21 cellular contexts compared by ENCODE assay signal in the genomic region with DNA sequence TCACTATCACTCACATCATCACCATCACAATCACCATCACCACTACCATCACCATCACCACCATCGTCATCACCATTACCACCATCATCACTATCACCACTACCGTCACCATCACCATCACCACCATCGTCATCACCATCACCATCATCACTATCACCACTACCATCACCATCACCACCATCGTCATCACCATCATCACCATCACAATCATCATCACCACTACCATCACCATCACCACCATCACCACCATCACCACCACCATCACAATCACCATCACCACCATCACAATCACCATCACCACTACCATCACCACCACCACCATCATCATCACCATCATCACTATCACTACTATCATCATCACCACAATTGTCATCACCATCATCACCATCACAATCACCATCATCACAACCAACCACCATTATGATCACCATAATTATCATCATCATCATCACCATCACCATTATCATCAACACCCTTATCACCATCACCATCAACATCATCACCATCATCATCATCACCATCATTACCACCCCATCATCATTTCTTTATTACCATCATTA.
"Had no signal": no experiment of that assay in that cellular context is flagged by ENCODE, and none has a peak within 500 bp of the region (broad histone marks: within the 10 kb centered on the region; RNA-seq: fewer than 3 reads in every experiment).

No MANE protein-coding gene starts in this region.

- H3K9ac ChIP-seq: SK-N-SH had no signal

- H3K27me3 ChIP-seq: adrenal gland, breast epithelium, Peyer's patch, SJCRH30 had no signal

- DNase-seq: activated CD4-positive, alpha-beta T cell treated with anti-CD3 and anti-CD28 coated beads for 4 hours; activated CD8-positive, alpha-beta memory T cell treated with anti-CD3 and anti-CD28 coated beads, Interleukin-2, amount 50 U/mL, for 4 hours; activated CD8-positive, alpha-beta T cell treated with anti-CD3 and anti-CD28 coated beads for 36 hours; activated naive CD4-positive, alpha-beta T cell treated with anti-CD3 and anti-CD28 coated beads, Interleukin-2, amount 50 U/mL, for 16 hours; activated naive CD8-positive, alpha-beta T cell treated with anti-CD3 and anti-CD28 coated beads, Interleukin-2, amount 10 ng/mL, durations not matched to agents 7 days and 5 days; activated T-cell treated with anti-CD3 and anti-CD28 coated beads, Interleukin-2, amount 50 U/mL, for 72 hours; adrenal gland; anterior cingulate cortex; NCI-H1048; NCI-H146; NCI-H187 treated with DMSO at 0.1 percent for 48 hours; NCI-H2081 treated with DMSO at 0.1 percent for 48 hours; NCI-H446; NCI-H524; Peyer's patch; Right ventricle myocardium superior; SJCRH30; SK-N-SH had no signal

- H3K4me3 ChIP-seq: adrenal gland, breast epithelium, Peyer's patch, SJCRH30 had no signal

- H3K4me2 ChIP-seq: SK-N-SH had no signal

- H3K4me1 ChIP-seq: adrenal gland, breast epithelium, Peyer's patch, SJCRH30 had no signal

- ATAC-seq: activated CD4-positive, CD25-positive, alpha-beta regulatory T cell treated with anti-CD3 and anti-CD28 coated beads, Interleukin-2, amount 50 U/mL, for 24 hours; activated CD8-positive, alpha-beta T cell treated with anti-CD3 and anti-CD28 coated beads for 36 hours; activated T-cell treated with anti-CD3 and anti-CD28 coated beads, Interleukin-2, amount 50 U/mL, for 72 hours had no signal

- H3K27ac ChIP-seq: adrenal gland, breast epithelium, Peyer's patch, RWPE1, SJCRH30 had no signal

- H3K9me3 ChIP-seq: adrenal gland, breast epithelium, Peyer's patch, SJCRH30, SK-N-SH had no signal

- H3K36me3 ChIP-seq: adrenal gland, breast epithelium, Peyer's patch, SJCRH30 had no signal
